Comparison of ENCODE assay signal across 12 cellular contexts in genomic region chr1:235838021-235838420, GRCh38.
"Had no signal": no experiment of that assay in that cellular context is flagged by ENCODE, and none has a peak within 500 bp of the region (broad histone marks: within the 10 kb centered on the region; RNA-seq: fewer than 3 reads in every experiment).

No MANE protein-coding gene starts in this region.

- DNase-seq: activated CD4-positive, alpha-beta T cell treated with anti-CD3 and anti-CD28 coated beads for 1 hour; activated CD8-positive, alpha-beta memory T cell treated with anti-CD3 and anti-CD28 coated beads for 24 hours; activated gamma-delta T cell treated with Interleukin-2 at 50 U/mL for 16 hours; activated T-cell treated with anti-CD3 and anti-CD28 coated beads, Interleukin-2, amount 50 U/mL, for 24 hours; colonic mucosa; left ventricle myocardium superior; pancreas; retina; T-helper 9 cell; tibial artery had no signal

- H3K4me2 ChIP-seq: neural progenitor cell had no signal

- H3K27me3 Mint-ChIP-seq: activated T-cell treated with anti-CD3 and anti-CD28 coated beads, Interleukin-2, amount 50 U/mL, for 24 hours had no signal

- H3K27ac ChIP-seq: cardiac muscle cell, colonic mucosa, neural progenitor cell, pancreas, tibial artery had no signal

- ATAC-seq: left ventricle myocardium superior, pancreas had no signal

- H3K27me3 ChIP-seq: cardiac muscle cell, colonic mucosa, neural progenitor cell, pancreas, tibial artery had no signal

- H3K27ac Mint-ChIP-seq: activated T-cell treated with anti-CD3 and anti-CD28 coated beads, Interleukin-2, amount 50 U/mL, for 24 hours; neural progenitor cell had no signal

- H3K4me3 ChIP-seq: cardiac muscle cell, colonic mucosa, neural progenitor cell, pancreas, tibial artery had no signal

- H3K9me3 Mint-ChIP-seq: activated T-cell treated with anti-CD3 and anti-CD28 coated beads, Interleukin-2, amount 50 U/mL, for 24 hours; neural progenitor cell had no signal

- H3K4me1 Mint-ChIP-seq: neural progenitor cell had no signal

- H3K4me1 ChIP-seq: colonic mucosa had no signal

- H3K36me3 ChIP-seq: cardiac muscle cell, colonic mucosa, neural progenitor cell, pancreas, tibial artery had no signal

- H3K9ac ChIP-seq: neural progenitor cell had no signal

- H3K4me3 Mint-ChIP-seq: activated T-cell treated with anti-CD3 and anti-CD28 coated beads, Interleukin-2, amount 50 U/mL, for 24 hours; neural progenitor cell had no signal

- H3K36me3 Mint-ChIP-seq: neural progenitor cell had no signal
